Comparison of ENCODE assay signal across 20 cellular contexts in the genomic region with DNA sequence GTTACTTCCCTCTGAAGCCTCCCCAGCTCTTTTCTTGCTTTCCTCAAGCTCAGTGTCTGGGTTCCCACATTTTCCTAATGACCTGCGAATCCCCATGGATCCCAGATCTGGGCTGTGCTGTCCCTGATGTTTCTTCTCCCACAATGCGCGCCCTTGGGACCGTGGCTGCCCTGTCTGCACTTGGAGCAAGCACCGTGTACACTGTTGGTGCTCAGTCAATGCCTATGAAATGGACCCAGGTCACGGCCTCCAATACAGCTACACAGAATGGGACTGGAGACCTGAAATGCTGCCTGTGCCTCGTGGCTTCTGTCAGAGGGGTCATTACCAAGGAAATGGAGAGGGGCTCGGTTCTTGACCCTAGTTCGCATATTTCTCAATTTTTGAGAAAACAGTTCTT.
DNase-seq lines count a peak whose midpoint lies in the region; ATAC-seq and TF ChIP-seq lines count a peak whose summit lies in the region.
"Had no signal": no experiment of that assay in that cellular context is flagged by ENCODE, and none has a peak within 500 bp of the region (broad histone marks: within the 10 kb centered on the region; RNA-seq: fewer than 3 reads in every experiment).

No MANE protein-coding gene starts in this region.

- no peak for ATAC-seq in GM21723 (IDR thresholded peaks at IDR 0.05; ENCODE audit: unreplicated experiment)
- ATAC-seq: K562 had no signal

- H2BK5ac ChIP-seq in mesendoderm (ENCODE audit: low read length), result no peak overlapping the region

- no peaks in the 10 kb centered on the region for H3K79me1 ChIP-seq in mesendoderm (ENCODE audit: low read length)

- no peak overlapping the region for H3K27ac ChIP-seq in WERI-Rb-1
- no peak overlapping the region for H3K27ac ChIP-seq in coronary artery
- H3K27ac ChIP-seq in sigmoid colon, result no peak overlapping the region
- H3K27ac ChIP-seq in mesendoderm (ENCODE audit: low read depth, low read length), result no peak overlapping the region
- H3K27ac ChIP-seq: PC-9, RWPE1 had no signal

- no peak for TF ChIP-seq EP300 in sigmoid colon (IDR thresholded peaks at IDR 0.05)

- no peaks in the 10 kb centered on the region for H3K79me2 ChIP-seq in mesendoderm (ENCODE audit: control insufficient read depth, insufficient read depth, low read length)

- no peak overlapping the region for H2AK5ac ChIP-seq in mesendoderm (ENCODE audit: low read length)

- TF ChIP-seq POLR2A in sigmoid colon (IDR thresholded peaks at IDR 0.05), result no peak

- H3K18ac ChIP-seq in mesendoderm (ENCODE audit: low read length), result no peak overlapping the region

- no peak overlapping the region for H4K8ac ChIP-seq in mesendoderm (ENCODE audit: low read depth, low read length)

- H3K23ac ChIP-seq in mesendoderm (ENCODE audit: low read length), result no peak overlapping the region

- H4K5ac ChIP-seq in mesendoderm (ENCODE audit: low read length), result no peak overlapping the region

- H3K9ac ChIP-seq in mesendoderm (ENCODE audit: low read length), result no peak overlapping the region

- H2BK120ac ChIP-seq in mesendoderm (ENCODE audit: low read depth, low read length), result no peak overlapping the region

- H3K27me3 ChIP-seq in WERI-Rb-1 (ENCODE audit: insufficient read depth, low read depth, severe bottlenecking) (peaks cover 93% of the 10 kb centered on the region), sigmoid colon (peaks cover 0 to under 1% (median 0%) of the 10 kb centered on the region in 3 donors), mesendoderm (ENCODE audit: insufficient read depth, low read length, poor library complexity) (no peaks in the 10 kb centered on the region)
- H3K27me3 ChIP-seq: MG63 had no signal

- H3K4me2 ChIP-seq in mesendoderm (ENCODE audit: low read length), result no peak overlapping the region
- H3K4me2 ChIP-seq: PC-9 had no signal

- H3K36me3 ChIP-seq in WERI-Rb-1 (no peaks in the 10 kb centered on the region), sigmoid colon (no peaks in the 10 kb centered on the region), mesendoderm (ENCODE audit: control insufficient read depth, insufficient read depth, low read length) (no peaks in the 10 kb centered on the region)
- H3K36me3 ChIP-seq: MG63 had no signal

- intact Hi-C loops in sigmoid colon (cut with DNase I), result no loop called here

- WGBS in sigmoid colon, 2 donors, result 79 to 90% methylated on average over 9 of the region's 9 CpGs
- no CpG with 5 or more reads among the region's 9 CpGs for whole genome bisulfite sequencing in mesendoderm (ENCODE audit: extremely low coverage, insufficient coverage, low lambda C conversion rate)

- H3K56ac ChIP-seq in mesendoderm (ENCODE audit: low read length), result no peak overlapping the region

- H3K4me1 ChIP-seq in sigmoid colon, result no peaks in the 10 kb centered on the region
- no peaks in the 10 kb centered on the region for H3K4me1 ChIP-seq in mesendoderm (ENCODE audit: control insufficient read depth, low read depth, low read length)

- H3K4ac ChIP-seq in mesendoderm (ENCODE audit: low read depth, low read length), result no peak overlapping the region

- DNase-seq in WERI-Rb-1 (peak; percentile 3), coronary artery (ENCODE audit: low spot score) (peak; percentile 58), mesenteric fat pad (ENCODE audit: low spot score) (peak; percentile 60), sigmoid colon (peak; percentile 21), GOT3 (lab: John Stamatoyannopoulos, UW) (no peak), mesendoderm (no peak)
- DNase-seq: CD4-positive, CD25-positive, alpha-beta regulatory T cell; EL; GF-D8; H7; HFFc6; MG63; NCI-H1417; NCI-H1694 treated with DMSO at 0.1 percent for 48 hours; NCI-H510A; NCI-H748 treated with DMSO at 0.1 percent for 48 hours; PC-9 had no signal

- TF ChIP-seq CTCF in WERI-Rb-1 (IDR thresholded peaks at IDR 0.05; ENCODE audit: low read depth, low read length) (no peak), coronary artery (IDR thresholded peaks at IDR 0.05) (no peak), sigmoid colon (IDR thresholded peaks at IDR 0.05) (no peak)

- H3K9me3 ChIP-seq in WERI-Rb-1 (ENCODE audit: severe bottlenecking) (peaks cover 5% of the 10 kb centered on the region), sigmoid colon (no peaks in the 10 kb centered on the region)
- H3K9me3 ChIP-seq: MG63 had no signal

- no peak overlapping the region for H2BK15ac ChIP-seq in mesendoderm (replicated peaks; ENCODE audit: low read depth)

- no peak overlapping the region for H3K4me3 ChIP-seq in WERI-Rb-1 (ENCODE audit: low read depth, low read length)
- no peak overlapping the region for H3K4me3 ChIP-seq in coronary artery
- no peak overlapping the region for H3K4me3 ChIP-seq in sigmoid colon
- no peak overlapping the region for H3K4me3 ChIP-seq in mesendoderm (ENCODE audit: low read length)
- H3K4me3 ChIP-seq: K562, MG63, PC-9 had no signal

Comparison
In these comparisons a context has a peak if more than half of its experiments do, and no peak if none do; other contexts are left out.
1. DNase-seq: peak in WERI-Rb-1 (single experiment), coronary artery (single experiment), mesenteric fat pad (single experiment) and sigmoid colon (single experiment); none in GOT3 (single experiment) and mesendoderm (single experiment).